Comparison of ENCODE assay signal across 18 cellular contexts in the genomic region with DNA sequence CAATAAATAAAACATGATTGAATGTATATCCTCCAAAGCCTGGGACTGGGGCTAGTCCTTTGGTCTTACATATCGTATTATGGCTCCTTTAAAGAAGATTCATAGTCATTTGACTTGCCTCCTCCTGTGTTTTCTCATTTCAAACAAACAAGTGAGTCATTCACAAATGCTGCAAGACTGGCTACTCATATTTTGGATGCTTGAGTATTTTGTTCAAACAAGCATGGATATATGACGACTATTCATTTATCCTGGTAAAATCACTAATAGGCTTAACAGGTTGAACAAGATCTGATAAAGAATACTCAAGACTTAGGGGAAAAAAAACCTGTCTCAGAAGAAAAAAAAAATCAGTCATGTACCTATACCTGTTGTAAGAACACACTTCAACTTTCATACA.
A peak's percentile ranks its signal among the peaks of the same experiment; 100 is the strongest.
DNase-seq lines count a peak whose midpoint lies in the region; ATAC-seq, FAIRE-seq and TF ChIP-seq lines count a peak whose summit lies in the region.
"Had no signal": no experiment of that assay in that cellular context is flagged by ENCODE, and none has a peak within 500 bp of the region (broad histone marks: within the 10 kb centered on the region; RNA-seq: fewer than 3 reads in every experiment).

No MANE protein-coding gene starts in this region.

- intact Hi-C loops in PC-9 (cut with micrococcal nuclease; ENCODE audit: unreplicated experiment) = no loop called here

- 0 out of 2 replicates have a peak overlapping the region, but pooled peaks have one; percentile 4 for H2AFZ ChIP-seq in PC-9

- H3K27ac ChIP-seq in PC-9 = peak overlapping the region; percentile 70
- no peak overlapping the region for H3K27ac ChIP-seq in tibial nerve
- H3K27ac ChIP-seq: spleen, WERI-Rb-1 had no signal

- peaks cover 86% of the 10 kb centered on the region for H3K79me2 ChIP-seq in PC-9 (ENCODE audit: low read depth)

- TF ChIP-seq CTCF in PC-9 (conservative IDR thresholded peaks at IDR 0.05) (no peak), tibial nerve (IDR thresholded peaks at IDR 0.05) (no peak)

- peak; percentile 96 for ATAC-seq in esophagus mucosa
- ATAC-seq in GM21423 (IDR thresholded peaks at IDR 0.05; ENCODE audit: unreplicated experiment) = no peak
- ATAC-seq: stimulated activated naive CD8-positive, alpha-beta T cell treated with anti-CD3 and anti-CD28 coated beads, Interleukin-15, Interleukin-2, amounts not matched to agents 100 U/mL and 50 U/mL, for 24 hours had no signal

- H4K20me1 ChIP-seq in PC-9 (ENCODE audit: insufficient read depth) = no peaks in the 10 kb centered on the region; the same call in 1 of the 2 replicates

- no peaks in the 10 kb centered on the region for H3K27me3 ChIP-seq in PC-9 (ENCODE audit: insufficient read depth, low read depth)
- H3K27me3 ChIP-seq in tibial nerve = no peaks in the 10 kb centered on the region
- H3K27me3 ChIP-seq: spleen had no signal

- POLR2A ChIA-PET in PC-9 (lab: Charles Lee; ENCODE audit: unreplicated experiment) = no interaction called here

- no peaks in the 10 kb centered on the region for H3K9me2 ChIP-seq in PC-9 (ENCODE audit: insufficient read depth)

- H3K4me3 ChIP-seq in PC-9 (peak overlapping the region; percentile 20; the same call in 1 of the 2 replicates), tibial nerve (no peak overlapping the region)
- H3K4me3 ChIP-seq: spleen had no signal

- H3K9me3 ChIP-seq in PC-9 (ENCODE audit: insufficient read depth, low read depth) (no peaks in the 10 kb centered on the region), tibial nerve (no peaks in the 10 kb centered on the region)
- H3K9me3 ChIP-seq: BE2C, spleen had no signal

- 63% methylated on average over 2 of the region's 2 CpGs for WGBS in tibial nerve, 2 donors

- TF ChIP-seq EP300 in tibial nerve (IDR thresholded peaks at IDR 0.05) = no peak

- H3K36me3 ChIP-seq in PC-9 (ENCODE audit: low read depth) (no peaks in the 10 kb centered on the region), tibial nerve (no peaks in the 10 kb centered on the region)
- H3K36me3 ChIP-seq: BE2C, spleen, WERI-Rb-1 had no signal

- no TSS peak for BruUV-seq in PC-9 (replicated peaks; lab: Mats Ljungman, UMichigan)

- CTCF ChIA-PET in PC-9 (lab: Charles Lee) = interaction anchor here (0.7 kb wide), 1 partner anchor 553 kb away, joined by 3 read pairs; no protein-coding TSS in a partner anchor

- H3F3A ChIP-seq in PC-9 (ENCODE audit: insufficient read depth, low read depth) = peaks cover 19% of the 10 kb centered on the region

- FAIRE-seq in H54 (lab: Jason Lieb, UNC) = peak; percentile 75
- FAIRE-seq: astrocyte, urothelium cell line had no signal

- no peak for TF ChIP-seq POLR2A in H54 (IDR thresholded peaks at IDR 0.05; ENCODE audit: low read depth, low read length)
- no peak for TF ChIP-seq POLR2A in tibial nerve (IDR thresholded peaks at IDR 0.05)

- DNase-seq in H54 (ENCODE audit: insufficient read length, low spot score) = no peak
- DNase-seq in PC-9 = peak; percentile 7 to 100
- peak; percentile 46 for DNase-seq in myocyte (ENCODE audit: low read depth)
- no peak for DNase-seq in DMS79 (lab: John Stamatoyannopoulos, UW)
- DNase-seq in tibial nerve (ENCODE audit: low spot score in 2 of 2) = no peak
- no peak for DNase-seq in T-helper 9 cell
- DNase-seq: activated CD8-positive, alpha-beta memory T cell treated with anti-CD3 and anti-CD28 coated beads for 24 hours; activated gamma-delta T cell; BE2C; DMS 273 treated with DMSO at 0.1 percent for 48 hours; NCI-H1417 treated with DMSO at 0.1 percent for 48 hours; spleen; stimulated activated naive CD8-positive, alpha-beta T cell treated with anti-CD3 and anti-CD28 coated beads, Interleukin-15, Interleukin-2, amounts not matched to agents 100 U/mL and 50 U/mL, for 24 hours; WERI-Rb-1 had no signal

- peak overlapping the region; percentile 64 for H3K4me2 ChIP-seq in PC-9

- peaks cover 23% of the 10 kb centered on the region for H3K4me1 ChIP-seq in PC-9 (replicated peaks; ENCODE audit: insufficient read depth)
- no peaks in the 10 kb centered on the region for H3K4me1 ChIP-seq in tibial nerve
- H3K4me1 ChIP-seq: BE2C, spleen had no signal

Comparison
In these comparisons a context has a peak if more than half of its experiments do, and no peak if none do; other contexts are left out.
1. DNase-seq: peak in PC-9 (2 of 2) and myocyte (single experiment); none in H54 (single experiment), DMS79 (single experiment), tibial nerve (0 of 2) and T-helper 9 cell (single experiment).